ENCODE assay signal across 8 cellular contexts in the genomic region with DNA sequence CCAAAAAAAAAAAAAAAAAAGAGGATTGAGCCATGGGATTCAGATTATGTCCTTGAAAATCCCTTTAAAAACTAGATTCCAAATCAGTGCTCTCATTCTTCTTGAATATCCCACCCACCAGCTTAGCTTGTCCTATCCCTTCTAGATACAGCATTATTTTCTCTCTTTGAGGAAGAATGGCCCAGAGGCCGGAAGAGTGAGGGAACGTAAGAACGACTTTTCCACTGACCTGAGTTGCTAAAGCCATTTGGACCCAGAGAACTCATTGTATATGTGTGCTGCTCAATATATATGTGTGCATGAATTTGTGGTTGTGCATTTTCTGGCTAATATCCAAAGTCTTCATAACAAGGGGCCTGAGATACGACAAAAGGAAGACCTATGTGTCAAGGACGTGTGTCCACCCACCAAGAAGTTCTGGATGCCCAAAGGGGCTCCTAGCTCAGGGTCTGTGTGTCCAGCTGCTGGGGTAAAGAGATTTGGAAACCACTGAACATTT. TPM values are rescaled to one million over a fixed set of nuclear protein-coding genes. Genes with fewer than 3 reads are reported as not detected.
DNase-seq lines count a peak whose midpoint lies in the region; ATAC-seq and TF ChIP-seq lines count a peak whose summit lies in the region.

No MANE protein-coding gene starts in this region.

- POLR2A ChIA-PET in T-cell (lab: Charles Lee) = interaction anchor here in 1 of 2 donors (0.5 kb wide), 1 partner anchor 118 kb away, joined by 3 read pairs; no protein-coding TSS in a partner anchor

- peaks cover 2 to 12% of the 10 kb centered on the region in 2 donors for H3K27me3 Mint-ChIP-seq in T-cell

- H3K4me3 ChIP-seq in H7 (ENCODE audit: insufficient read depth, low read depth, low read length) = peak overlapping the region; percentile 71
- peak overlapping the region; percentile 43 for H3K4me3 ChIP-seq in fibroblast of villous mesenchyme (ENCODE audit: low read depth, low read length)
- peak overlapping the region; percentile 44 for H3K4me3 ChIP-seq in skeletal muscle cell (ENCODE audit: low read depth, low read length)

- H3K4me3 Mint-ChIP-seq in T-cell = peak overlapping the region; percentile 79 to 83 (median 83)

- peak overlapping the region in 1 of 2 donors; percentile 66 for H3K27ac Mint-ChIP-seq in T-cell

- no peak for DNase-seq in H7
- DNase-seq in T-cell = no peak
- no peak for DNase-seq in fibroblast of villous mesenchyme (ENCODE audit: low read depth)
- no peak for DNase-seq in skeletal muscle cell (ENCODE audit: low read depth)
- no peak for DNase-seq in stimulated activated CD4-positive, alpha-beta T cell treated with anti-CD3 and anti-CD28 coated beads, Interleukin-15, amount 100 ng/mL, for 24 hours
- no peak for DNase-seq in NCI-H1436 (lab: John Stamatoyannopoulos, UW)
- DNase-seq in SK-N-DZ (ENCODE audit: low spot score) = no peak

- H3K27me3 ChIP-seq in H7 (ENCODE audit: control insufficient read depth, insufficient read depth, low read length) = peaks cover 13% of the 10 kb centered on the region

- no peaks in the 10 kb centered on the region for H3K36me3 ChIP-seq in H7 (replicated peaks; ENCODE audit: control insufficient read depth, insufficient read depth, low read length)

- CTCF ChIA-PET in T-cell (lab: Charles Lee) = interaction anchor here in 1 of 2 donors (0.7 to 2.9 kb wide), 4 partner anchors 67 to 126 kb away, joined by 3 to 13 read pairs (median 5); no protein-coding TSS in a partner anchor

- TF ChIP-seq CTCF in fibroblast of villous mesenchyme (IDR thresholded peaks at IDR 0.05; ENCODE audit: insufficient read depth, low read depth, low read length) = no peak

- no peaks in the 10 kb centered on the region for H3K9me3 Mint-ChIP-seq in T-cell

- H3K36me3 Mint-ChIP-seq in T-cell = no peaks in the 10 kb centered on the region

- H3K4me1 Mint-ChIP-seq in T-cell = peaks cover 7 to 31% (median 26%) of the 10 kb centered on the region in 3 donors

- no peak for ATAC-seq in T-cell (replicated peaks in 1 of 4)
- ATAC-seq in HG03378 (IDR thresholded peaks at IDR 0.05; ENCODE audit: unreplicated experiment) = no peak

RNA-seq across cellular contexts. Expression of gene CREB3L1, which starts 35.0 kb away (rescaled TPM):
- total RNA-seq in H7 (2014; rRNA removed; shearing (Covaris generic)) = 1.6 and 5.0 TPM in 2 replicates
- total RNA-seq in T-cell = under 1 TPM in 3 of 5 donors, not detected in 2; 0.38 to 0.72 (median 0.38) TPM
- 40.6 and 66.7 TPM in 2 replicates for total RNA-seq in fibroblast of villous mesenchyme
- polyA plus RNA-seq in SK-N-DZ (2014; cell fraction: cytosol; rRNA removed) = 0.21 TPM in 1 of 2 replicates, not detected in the other
- polyA plus RNA-seq in SK-N-DZ (2014; cell fraction: nucleus; rRNA removed) = not detected in 2 replicates
